Comparison of ENCODE assay signal across 11 cellular contexts in genomic region chr3:9746330-9746729, GRCh38. TPM values are rescaled to one million over a fixed set of nuclear protein-coding genes. Genes with fewer than 3 reads are reported as not detected.
DNase-seq lines count a peak whose midpoint lies in the region; TF ChIP-seq lines count a peak whose summit lies in the region.
"Had no signal": no experiment of that assay in that cellular context is flagged by ENCODE, and none has a peak within 500 bp of the region (broad histone marks: within the 10 kb centered on the region; RNA-seq: fewer than 3 reads in every experiment).

No MANE protein-coding gene starts in this region.

- DNase-seq in DMS 273 (lab: John Stamatoyannopoulos, UW; ENCODE audit: unreplicated experiment) (peak; percentile 75), DMS 273 treated with DMSO at 0.1 percent for 48 hours (lab: John Stamatoyannopoulos, UW) (no peak), M059J (ENCODE audit: low read depth) (peak; percentile 69), cerebellum (ENCODE audit: low spot score) (peak; percentile 38), retinal pigment epithelial cell (ENCODE audit: low read depth) (peak; percentile 58), NCI-H524 treated with DMSO at 0.1 percent for 48 hours (lab: John Stamatoyannopoulos, UW) (no peak), GDM1 (lab: John Stamatoyannopoulos, UW) (no peak)
- DNase-seq in activated CD8-positive, alpha-beta memory T cell treated with anti-CD3 and anti-CD28 coated beads for 24 hours = no peak
- DNase-seq: GF-D8; NCI-H187 treated with DMSO at 0.1 percent for 48 hours; stimulated activated CD4-positive, alpha-beta T cell treated with anti-CD3 and anti-CD28 coated beads, Interleukin-15, amount 100 ng/mL, for 24 hours had no signal

- no peak overlapping the region for H3K4me3 ChIP-seq in retinal pigment epithelial cell (ENCODE audit: low read length)

- TF ChIP-seq CTCF in retinal pigment epithelial cell (conservative IDR thresholded peaks at IDR 0.05; ENCODE audit: low read depth, low read length) = no peak

RNA-seq across cellular contexts. Expression of gene OGG1, which starts 3.4 kb away (rescaled TPM):
- 9.6 and 10.4 TPM in 2 replicates for total RNA-seq in M059J (2014; rRNA removed; shearing (Covaris generic))
- total RNA-seq in cerebellum = 62.0 TPM

RNA-seq across cellular contexts. Expression of gene BRPF1, which starts 14.8 kb away (rescaled TPM):
- total RNA-seq in M059J (2014; rRNA removed; shearing (Covaris generic)) = 10.1 and 14.0 TPM in 2 replicates
- total RNA-seq in cerebellum = 15.0 TPM

RNA-seq across cellular contexts. Expression of gene CAMK1, which starts 23.4 kb away (rescaled TPM):
- total RNA-seq in M059J (2014; rRNA removed; shearing (Covaris generic)) = 6.4 and 10.6 TPM in 2 replicates
- total RNA-seq in cerebellum = 12.2 TPM

RNA-seq across cellular contexts. Expression of gene CPNE9, which starts 42.7 kb away (rescaled TPM):
- not detected in 2 replicates for total RNA-seq in M059J (2014; rRNA removed; shearing (Covaris generic))
- total RNA-seq in cerebellum = 4.4 TPM

RNA-seq across cellular contexts. Expression of gene TADA3, which starts 45.9 kb away (rescaled TPM):
- total RNA-seq in M059J (2014; rRNA removed; shearing (Covaris generic)) = 53.6 and 60.2 TPM in 2 replicates
- 21.4 TPM for total RNA-seq in cerebellum

Comparison
In these comparisons a context has a peak if more than half of its experiments do, and no peak if none do; other contexts are left out.
1. DNase-seq: peak in DMS 273 (single experiment), M059J (single experiment), cerebellum (single experiment) and retinal pigment epithelial cell (single experiment); none in DMS 273 treated with DMSO at 0.1 percent for 48 hours (single experiment), NCI-H524 treated with DMSO at 0.1 percent for 48 hours (single experiment), GDM1 (single experiment) and activated CD8-positive, alpha-beta memory T cell treated with anti-CD3 and anti-CD28 coated beads for 24 hours (single experiment).